Comparison of ENCODE assay signal across 39 cellular contexts in the genomic region with DNA sequence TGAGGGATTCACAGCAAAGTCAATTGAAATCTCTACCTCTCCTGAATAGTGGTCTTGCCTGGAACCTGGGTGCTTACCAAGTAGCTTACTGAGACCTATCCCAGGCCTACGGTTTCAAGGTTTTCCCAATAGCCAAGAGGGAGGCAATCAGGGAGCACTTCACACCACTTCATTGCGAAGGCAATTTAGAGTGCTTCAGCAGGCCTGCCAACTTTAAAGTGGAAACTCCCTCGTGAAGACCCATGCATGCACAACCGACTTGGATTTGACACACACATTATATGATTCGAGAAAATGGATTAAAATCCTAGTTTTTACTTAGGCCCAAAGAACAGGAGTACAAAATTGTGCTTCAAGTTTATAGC. TPM values are rescaled to one million over a fixed set of nuclear protein-coding genes. Genes with fewer than 3 reads are reported as not detected.
"Had no signal": no experiment of that assay in that cellular context is flagged by ENCODE, and none has a peak within 500 bp of the region (broad histone marks: within the 10 kb centered on the region; RNA-seq: fewer than 3 reads in every experiment).

No MANE protein-coding gene starts in this region.

- DNase-seq: activated B cell treated with CpG ODN at 0.5 μM for 24 hours; activated CD4-positive, alpha-beta memory T cell treated with anti-CD3 and anti-CD28 coated beads for 36 hours; activated CD4-positive, alpha-beta T cell treated with anti-CD3 and anti-CD28 coated beads for 4 hours; activated CD4-positive, alpha-beta T cell treated with anti-CD3 and anti-CD28 coated beads, Interleukin-2, amount 10 ng/mL, durations not matched to agents 24 days and 14 days; activated CD4-positive, alpha-beta T cell treated with anti-CD3 and anti-CD28 coated beads, Interleukin-2, amount 50 U/mL, for 1 hour; activated CD4-positive, alpha-beta T cell treated with anti-CD3 and anti-CD28 coated beads, Interleukin-2, amount 50 U/mL, for 4 hours; activated CD4-positive, CD25-positive, alpha-beta regulatory T cell treated with anti-CD3 and anti-CD28 coated beads, Interleukin-2, amount 50 U/mL, for 72 hours; activated CD8-positive, alpha-beta memory T cell treated with anti-CD3 and anti-CD28 coated beads, Interleukin-2, amount 50 U/mL, for 4 hours; activated CD8-positive, alpha-beta T cell treated with anti-CD3 and anti-CD28 coated beads for 36 hours; activated effector memory CD4-positive, alpha-beta T cell treated with anti-CD3 and anti-CD28 coated beads, Interleukin-2, amount 50 U/mL, for 16 hours; activated gamma-delta T cell treated with Interleukin-2 at 50 U/mL for 16 hours; activated naive CD4-positive, alpha-beta T cell; activated naive CD4-positive, alpha-beta T cell treated with anti-CD3 and anti-CD28 coated beads for 36 hours; activated naive CD4-positive, alpha-beta T cell treated with anti-CD3 and anti-CD28 coated beads, Interleukin-2, amount 50 U/mL, for 16 hours; activated naive CD8-positive, alpha-beta T cell treated with anti-CD3 and anti-CD28 coated beads for 36 hours; activated T-cell treated with anti-CD3 and anti-CD28 coated beads for 4 hours; activated T-cell treated with anti-CD3 and anti-CD28 coated beads, Interleukin-2, amount 50 U/mL, for 1 hour; activated T-cell treated with anti-CD3 and anti-CD28 coated beads, Interleukin-2, amount 50 U/mL, for 4 hours; activated T-cell treated with anti-CD3 and anti-CD28 coated beads, Interleukin-2, amount 50 U/mL, for 72 hours; adrenal gland; amniotic stem cell; aorta; body of pancreas; brain microvascular endothelial cell; central memory CD4-positive, alpha-beta T cell; T-helper 1 cell; T-helper 2 cell; T-helper 9 cell had no signal

- ATAC-seq: activated CD8-positive, alpha-beta T cell treated with anti-CD3 and anti-CD28 coated beads for 36 hours; activated naive CD4-positive, alpha-beta T cell treated with anti-CD3 and anti-CD28 coated beads, Interleukin-2, amount 50 U/mL, for 72 hours; activated T-cell treated with anti-CD3 and anti-CD28 coated beads, Interleukin-2, amount 50 U/mL, for 4 hours; activated T-cell treated with anti-CD3 and anti-CD28 coated beads, Interleukin-2, amount 50 U/mL, for 72 hours; activated T-helper 17 cell treated with anti-CD3 and anti-CD28 coated beads, Interleukin-2, amount 50 U/mL, for 72 hours; body of pancreas had no signal

- H3K36me3 ChIP-seq: adrenal gland, brain microvascular endothelial cell, breast epithelium had no signal

- H3K27ac ChIP-seq: adrenal gland, body of pancreas, brain microvascular endothelial cell, breast epithelium, VCaP had no signal

- H3K4me3 ChIP-seq: adrenal gland, body of pancreas, breast epithelium had no signal

- H3K4me1 Mint-ChIP-seq: activated CD4-positive, alpha-beta T cell treated with anti-CD3 and anti-CD28 coated beads, Interleukin-2, amount 10 ng/mL, durations not matched to agents 24 days and 14 days; activated naive CD8-positive, alpha-beta T cell treated with anti-CD3 and anti-CD28 coated beads for 36 hours; activated T-helper 17 cell treated with anti-CD3 and anti-CD28 coated beads, Interleukin-2, amount 50 U/mL, for 72 hours had no signal

- H3K27me3 ChIP-seq: adrenal gland, body of pancreas, brain microvascular endothelial cell, breast epithelium had no signal

- H3K9me3 ChIP-seq: adrenal gland, body of pancreas, breast epithelium had no signal

- H3K27ac Mint-ChIP-seq: activated B cell treated with CpG ODN at 0.5 μM for 24 hours; activated CD4-positive, alpha-beta memory T cell treated with anti-CD3 and anti-CD28 coated beads for 36 hours; activated CD4-positive, alpha-beta T cell treated with anti-CD3 and anti-CD28 coated beads, Interleukin-2, amount 10 ng/mL, durations not matched to agents 24 days and 14 days; activated CD8-positive, alpha-beta T cell treated with anti-CD3 and anti-CD28 coated beads for 36 hours; activated naive CD4-positive, alpha-beta T cell treated with anti-CD3 and anti-CD28 coated beads for 36 hours; activated naive CD4-positive, alpha-beta T cell treated with anti-CD3 and anti-CD28 coated beads, Interleukin-2, amount 50 U/mL, for 72 hours; activated naive CD8-positive, alpha-beta T cell treated with anti-CD3 and anti-CD28 coated beads for 36 hours; activated T-cell treated with anti-CD3 and anti-CD28 coated beads, Interleukin-2, amount 50 U/mL, for 72 hours; activated T-helper 1 cell treated with anti-CD3 and anti-CD28 coated beads, Interleukin-12 subunit alpha, Interleukin-12 subunit beta, Interleukin-2, Interleukin-4 antibody, amounts not matched to agents 30 ng/mL and 10 ng/mL and 1 ng/mL, durations not matched to agents 14 hours and 24 hours and 36 hours; activated T-helper 17 cell treated with anti-CD3 and anti-CD28 coated beads, Interleukin-2, amount 50 U/mL, for 72 hours; T-helper 1 cell treated with Interleukin-12 subunit alpha and Interleukin-12 subunit beta and Interleukin-4 antibody, amounts not matched to agents 30 μg/mL and 1 μg/mL, for 36 hours; T-helper 2 cell treated with Interferon-gamma antibody and Interleukin-4, amounts not matched to agents 5 μg/mL and 100 μg/mL, for 36 hours had no signal

- H3K4me1 ChIP-seq: adrenal gland, breast epithelium had no signal

- H3K4me3 Mint-ChIP-seq: activated B cell treated with CpG ODN at 0.5 μM for 24 hours; activated CD4-positive, alpha-beta memory T cell treated with anti-CD3 and anti-CD28 coated beads for 36 hours; activated CD4-positive, alpha-beta T cell treated with anti-CD3 and anti-CD28 coated beads, Interleukin-2, amount 10 ng/mL, durations not matched to agents 24 days and 14 days; activated CD8-positive, alpha-beta T cell treated with anti-CD3 and anti-CD28 coated beads for 36 hours; activated naive CD4-positive, alpha-beta T cell treated with anti-CD3 and anti-CD28 coated beads for 36 hours; activated naive CD8-positive, alpha-beta T cell treated with anti-CD3 and anti-CD28 coated beads for 36 hours; activated T-cell treated with anti-CD3 and anti-CD28 coated beads, Interleukin-2, amount 50 U/mL, for 4 hours; activated T-cell treated with anti-CD3 and anti-CD28 coated beads, Interleukin-2, amount 50 U/mL, for 72 hours; activated T-helper 1 cell treated with anti-CD3 and anti-CD28 coated beads, Interleukin-12 subunit alpha, Interleukin-12 subunit beta, Interleukin-2, Interleukin-4 antibody, amounts not matched to agents 30 ng/mL and 10 ng/mL and 1 ng/mL, durations not matched to agents 14 hours and 24 hours and 36 hours; activated T-helper 17 cell treated with anti-CD3 and anti-CD28 coated beads, Interleukin-2, amount 50 U/mL, for 72 hours; T-helper 1 cell treated with Interleukin-12 subunit alpha and Interleukin-12 subunit beta and Interleukin-4 antibody, amounts not matched to agents 30 μg/mL and 1 μg/mL, for 36 hours; T-helper 2 cell treated with Interferon-gamma antibody and Interleukin-4, amounts not matched to agents 5 μg/mL and 100 μg/mL, for 36 hours had no signal

- H3K27me3 Mint-ChIP-seq: activated B cell treated with CpG ODN at 0.5 μM for 24 hours; activated CD4-positive, alpha-beta memory T cell treated with anti-CD3 and anti-CD28 coated beads for 36 hours; activated CD4-positive, alpha-beta T cell treated with anti-CD3 and anti-CD28 coated beads, Interleukin-2, amount 10 ng/mL, durations not matched to agents 24 days and 14 days; activated CD8-positive, alpha-beta T cell treated with anti-CD3 and anti-CD28 coated beads for 36 hours; activated naive CD8-positive, alpha-beta T cell treated with anti-CD3 and anti-CD28 coated beads for 36 hours; activated T-helper 17 cell treated with anti-CD3 and anti-CD28 coated beads, Interleukin-2, amount 50 U/mL, for 72 hours had no signal

RNA-seq across cellular contexts. Expression of a gene that starts 51.5 kb away (rescaled TPM):
- total RNA-seq: activated B cell treated with CpG ODN at 0.5 μM for 24 hours; activated CD4-positive, alpha-beta memory T cell treated with anti-CD3 and anti-CD28 coated beads for 36 hours; activated CD4-positive, alpha-beta T cell treated with anti-CD3 and anti-CD28 coated beads, Interleukin-2, amount 10 ng/mL, durations not matched to agents 24 days and 14 days; activated CD8-positive, alpha-beta memory T cell treated with anti-CD3 and anti-CD28 coated beads for 36 hours; activated CD8-positive, alpha-beta T cell treated with anti-CD3 and anti-CD28 coated beads for 36 hours; activated naive CD4-positive, alpha-beta T cell treated with anti-CD3 and anti-CD28 coated beads for 36 hours; activated naive CD4-positive, alpha-beta T cell treated with anti-CD3 and anti-CD28 coated beads, Interleukin-2, amount 50 U/mL, for 72 hours; activated naive CD8-positive, alpha-beta T cell treated with anti-CD3 and anti-CD28 coated beads for 36 hours; activated T-cell treated with anti-CD3 and anti-CD28 coated beads, Interleukin-2, amount 50 U/mL, for 4 hours; activated T-cell treated with anti-CD3 and anti-CD28 coated beads, Interleukin-2, amount 50 U/mL, for 72 hours; activated T-helper 1 cell treated with anti-CD3 and anti-CD28 coated beads, Interleukin-12 subunit alpha, Interleukin-12 subunit beta, Interleukin-2, Interleukin-4 antibody, amounts not matched to agents 30 ng/mL and 10 ng/mL and 1 ng/mL, durations not matched to agents 14 hours and 24 hours and 36 hours; activated T-helper 17 cell treated with anti-CD3 and anti-CD28 coated beads, Interleukin-2, amount 50 U/mL, for 72 hours; adrenal gland; aorta; astrocyte; body of pancreas; breast epithelium; cardiac septum; cerebellum had no signal
